ENCODE assay signal across 19 cellular contexts in genomic region chr1:36594041-36594440, GRCh38.
"Had no signal": no experiment of that assay in that cellular context is flagged by ENCODE, and none has a peak within 500 bp of the region (broad histone marks: within the 10 kb centered on the region; RNA-seq: fewer than 3 reads in every experiment).

No MANE protein-coding gene starts in this region.

- H3K4me1 ChIP-seq: ascending aorta, left lung, spleen, thyroid gland had no signal

- H3K27me3 ChIP-seq: ascending aorta, thyroid gland had no signal

- H3K4me3 ChIP-seq: ascending aorta, coronary artery, left lung, spleen, thyroid gland had no signal

- H3K4me1 Mint-ChIP-seq: activated naive CD4-positive, alpha-beta T cell treated with anti-CD3 and anti-CD28 coated beads, Interleukin-2, amount 50 U/mL, for 24 hours; central memory CD8-positive, alpha-beta T cell; mesothelial cell of epicardium; stimulated activated naive B cell treated with anti-CD40 and anti-IgM and Interleukin-4, amounts not matched to agents 10 μg/mL and 1 μg/mL and 100 μg/mL, for 72 hours had no signal

- H3K9me3 ChIP-seq: ascending aorta, left lung, spleen, thyroid gland had no signal

- H3K36me3 Mint-ChIP-seq: activated naive CD4-positive, alpha-beta T cell treated with anti-CD3 and anti-CD28 coated beads, Interleukin-2, amount 50 U/mL, for 24 hours; mesothelial cell of epicardium; natural killer cell treated with Interleukin-12 subunit alpha and Interleukin-12 subunit beta and Interleukin-15 and Interleukin-18, amount 100 ng/mL, for 72 hours; stimulated activated naive B cell treated with anti-CD40 and anti-IgM and Interleukin-4, amounts not matched to agents 10 μg/mL and 1 μg/mL and 100 μg/mL, for 72 hours had no signal

- H3K27ac ChIP-seq: ascending aorta, coronary artery, left lung, spleen, thyroid gland, WERI-Rb-1 had no signal

- H3K9me3 Mint-ChIP-seq: activated naive CD4-positive, alpha-beta T cell treated with anti-CD3 and anti-CD28 coated beads, Interleukin-2, amount 50 U/mL, for 24 hours; central memory CD8-positive, alpha-beta T cell; mesothelial cell of epicardium; natural killer cell treated with Interleukin-12 subunit alpha and Interleukin-12 subunit beta and Interleukin-15 and Interleukin-18, amount 100 ng/mL, for 72 hours; stimulated activated naive B cell treated with anti-CD40 and anti-IgM and Interleukin-4, amounts not matched to agents 10 μg/mL and 1 μg/mL and 100 μg/mL, for 72 hours had no signal

- DNase-seq: activated CD4-positive, alpha-beta T cell treated with anti-CD3 and anti-CD28 coated beads, Interleukin-2, amount 50 U/mL, for 4 hours; activated gamma-delta T cell; erythroblast; foreskin melanocyte; glutamatergic neuron; hypothalamus; left lung; nucleus accumbens; spleen; stimulated activated CD4-positive, alpha-beta T cell treated with anti-CD3 and anti-CD28 coated beads, Interleukin-4, amount 100 ng/mL, for 4 hours; stimulated activated naive B cell treated with anti-CD40 and anti-IgM and Interleukin-4, amounts not matched to agents 10 μg/mL and 1 μg/mL and 100 μg/mL, for 72 hours; thyroid gland; WERI-Rb-1 had no signal

- H3K27ac Mint-ChIP-seq: activated naive CD4-positive, alpha-beta T cell treated with anti-CD3 and anti-CD28 coated beads, Interleukin-2, amount 50 U/mL, for 24 hours; mesothelial cell of epicardium; natural killer cell treated with Interleukin-12 subunit alpha and Interleukin-12 subunit beta and Interleukin-15 and Interleukin-18, amount 100 ng/mL, for 72 hours; stimulated activated naive B cell treated with anti-CD40 and anti-IgM and Interleukin-4, amounts not matched to agents 10 μg/mL and 1 μg/mL and 100 μg/mL, for 72 hours had no signal

- ATAC-seq: left lung; natural killer cell treated with Interleukin-12 subunit alpha and Interleukin-12 subunit beta and Interleukin-15 and Interleukin-18, amount 100 ng/mL, for 72 hours; stimulated activated naive B cell treated with anti-CD40 and anti-IgM and Interleukin-4, amounts not matched to agents 10 μg/mL and 1 μg/mL and 100 μg/mL, for 72 hours had no signal

- H3K4me3 Mint-ChIP-seq: activated naive CD4-positive, alpha-beta T cell treated with anti-CD3 and anti-CD28 coated beads, Interleukin-2, amount 50 U/mL, for 24 hours; central memory CD8-positive, alpha-beta T cell; mesothelial cell of epicardium; natural killer cell treated with Interleukin-12 subunit alpha and Interleukin-12 subunit beta and Interleukin-15 and Interleukin-18, amount 100 ng/mL, for 72 hours; stimulated activated naive B cell treated with anti-CD40 and anti-IgM and Interleukin-4, amounts not matched to agents 10 μg/mL and 1 μg/mL and 100 μg/mL, for 72 hours had no signal

- H3K36me3 ChIP-seq: ascending aorta, left lung, spleen, thyroid gland, WERI-Rb-1 had no signal
